Comparison of ENCODE assay signal across 8 cellular contexts in genomic region chr22:38756631-38757463, GRCh38. TPM values are rescaled to one million over a fixed set of nuclear protein-coding genes. Genes with fewer than 3 reads are reported as not detected.
A peak's percentile ranks its signal among the peaks of the same experiment; 100 is the strongest.
DNase-seq lines count a peak whose midpoint lies in the region; ATAC-seq and TF ChIP-seq lines count a peak whose summit lies in the region.

No MANE protein-coding gene starts in this region.

- CTCF ChIA-PET in PC-9 (lab: Charles Lee), result interaction anchor here (0.6 kb wide), 1 partner anchor 397 kb away, joined by 4 read pairs; no protein-coding TSS in a partner anchor

- WGBS in ovary, 3 donors, result 66 to 72% (median 70%) methylated on average over 21 of the region's 21 CpGs

- no peaks in the 10 kb centered on the region for H3K27me3 ChIP-seq in PC-9 (ENCODE audit: insufficient read depth, low read depth)
- no peaks in the 10 kb centered on the region for H3K27me3 ChIP-seq in duodenal mucosa (ENCODE audit: control insufficient read depth in 1 of 2, insufficient read depth in 2 of 2, low read length in 2 of 2)
- H3K27me3 ChIP-seq in ovary, result no peaks in the 10 kb centered on the region

- no peak for TF ChIP-seq EP300 in ovary (IDR thresholded peaks at IDR 0.05)

- no peaks in the 10 kb centered on the region for H4K20me1 ChIP-seq in PC-9 (ENCODE audit: insufficient read depth)

- H3F3A ChIP-seq in PC-9 (ENCODE audit: insufficient read depth, low read depth), result peaks cover 40% of the 10 kb centered on the region

- H3K36me3 ChIP-seq in PC-9 (ENCODE audit: low read depth), result peaks cover 8% of the 10 kb centered on the region
- peaks cover 0 to 11% of the 10 kb centered on the region in 2 donors for H3K36me3 ChIP-seq in duodenal mucosa (ENCODE audit: control insufficient read depth in 1 of 2, insufficient read depth in 2 of 2, low read length in 2 of 2)
- H3K36me3 ChIP-seq in ovary, result no peaks in the 10 kb centered on the region

- peak overlapping the region; percentile 87 for H3K4me2 ChIP-seq in PC-9

- DNase-seq in NCI-H2029 treated with DMSO at 0.1 percent for 48 hours (lab: John Stamatoyannopoulos, UW) (peak; percentile 10), NCI-H2029 (lab: John Stamatoyannopoulos, UW) (no peak), PC-9 (no peak), pons (ENCODE audit: low spot score) (peak; percentile 42), T-helper 9 cell (no peak), ovary (no peak)

- H3K9me3 ChIP-seq in PC-9 (ENCODE audit: insufficient read depth, low read depth), result no peaks in the 10 kb centered on the region
- no peaks in the 10 kb centered on the region for H3K9me3 ChIP-seq in duodenal mucosa (ENCODE audit: control insufficient read depth in 1 of 2, low read length in 2 of 2)
- H3K9me3 ChIP-seq in ovary, result no peaks in the 10 kb centered on the region

- peak overlapping the region; percentile 91 for H2AFZ ChIP-seq in PC-9

- H3K4me1 ChIP-seq in PC-9 (replicated peaks; ENCODE audit: insufficient read depth) (peaks cover 55% of the 10 kb centered on the region), duodenal mucosa (ENCODE audit: control insufficient read depth in 1 of 2, insufficient read depth in 2 of 2, low read length in 2 of 2) (peaks cover 25 to 36% of the 10 kb centered on the region in 2 donors), ovary (ENCODE audit: insufficient read depth) (no peaks in the 10 kb centered on the region)

- no peak for ATAC-seq in GM21423 (IDR thresholded peaks at IDR 0.05; ENCODE audit: unreplicated experiment)

- no peak for TF ChIP-seq POLR2A in ovary (IDR thresholded peaks at IDR 0.05)

- POLR2A ChIA-PET in PC-9 (lab: Charles Lee; ENCODE audit: unreplicated experiment), result interaction anchor here (0.6 kb wide), 2 partner anchors 17 to 24 kb away, joined by 3 to 4 read pairs; no protein-coding TSS in a partner anchor

- peak overlapping the region; percentile 56 for H3K27ac ChIP-seq in PC-9
- H3K27ac ChIP-seq in duodenal mucosa (ENCODE audit: low read depth, low read length), result no peak overlapping the region
- peak overlapping the region in 1 of 2 donors; percentile 94 for H3K27ac ChIP-seq in ovary

- H3K79me2 ChIP-seq in PC-9 (ENCODE audit: low read depth), result peaks cover 36% of the 10 kb centered on the region

- peak overlapping the region; percentile 60 to 96 for H3K9ac ChIP-seq in duodenal mucosa (ENCODE audit: low read depth in 1 of 2, low read length in 2 of 2)

- H3K9me2 ChIP-seq in PC-9 (ENCODE audit: insufficient read depth), result no peaks in the 10 kb centered on the region

- H3K4me3 ChIP-seq in PC-9 (peak overlapping the region; percentile 89), duodenal mucosa (ENCODE audit: low read depth in 1 of 2, low read length in 2 of 2) (peak overlapping the region; percentile 77 to 79), ovary (no peak overlapping the region)

- TSS peak; percentile 56 for BruUV-seq in PC-9 (replicated peaks; lab: Mats Ljungman, UMichigan)

- intact Hi-C loops in PC-9 (cut with micrococcal nuclease; ENCODE audit: unreplicated experiment) (loop anchor here (10.0 kb wide), 2 partner anchors 228 to 702 kb away; partner anchors contain the start of genes APOBEC3B and PICK1), ovary (cut with DNase I) (no loop called here)

- no peak for TF ChIP-seq CTCF in PC-9 (conservative IDR thresholded peaks at IDR 0.05)
- TF ChIP-seq CTCF in ovary (IDR thresholded peaks at IDR 0.05), result no peak

RNA-seq across cellular contexts. Expression of gene SUN2, which starts 1.0 kb away (rescaled TPM):
- total RNA-seq in PC-9 (2021), result 169 and 220 TPM in 2 replicates
- total RNA-seq in ovary, result 100 to 1,000 TPM; 152 to 311 (median 205) TPM
- 100 to 1,000 TPM in 1 of 2 donors, 10 to 100 TPM in 1; 21.2 to 156 TPM for polyA plus RNA-seq in ovary

RNA-seq across cellular contexts. Expression of gene DNAL4, which starts 37.1 kb away (rescaled TPM):
- total RNA-seq in PC-9 (2021) (50.3 and 53.0 TPM in 2 replicates), ovary (10 to 100 TPM; 12.1 to 26.4 (median 16.3) TPM)
- polyA plus RNA-seq in ovary, result 10 to 100 TPM; 12.2 to 23.5 TPM

RNA-seq across cellular contexts. Expression of gene GTPBP1, which starts 51.1 kb away (rescaled TPM):
- 79.3 and 94.7 TPM in 2 replicates for total RNA-seq in PC-9 (2021)
- total RNA-seq in ovary, result 10 to 100 TPM; 40.5 to 71.3 (median 62.3) TPM
- 10 to 100 TPM; 16.9 to 29.8 TPM for polyA plus RNA-seq in ovary

RNA-seq across cellular contexts. Expression of gene JOSD1, which starts 56.1 kb away (rescaled TPM):
- total RNA-seq in PC-9 (2021) (102 and 110 TPM in 2 replicates), ovary (100 to 1,000 TPM in 1 of 7 donors, 10 to 100 TPM in 6; 43.1 to 138 (median 48.7) TPM)
- 10 to 100 TPM; 33.6 to 55.2 TPM for polyA plus RNA-seq in ovary

Comparison
In these comparisons a context has a peak if more than half of its experiments do, and no peak if none do; other contexts are left out.
1. DNase-seq: peak in NCI-H2029 treated with DMSO at 0.1 percent for 48 hours (single experiment) and pons (single experiment); none in NCI-H2029 (single experiment), PC-9 (0 of 2), T-helper 9 cell (single experiment) and ovary (0 of 5).